9 cellular contexts compared by ENCODE assay signal in the genomic region with DNA sequence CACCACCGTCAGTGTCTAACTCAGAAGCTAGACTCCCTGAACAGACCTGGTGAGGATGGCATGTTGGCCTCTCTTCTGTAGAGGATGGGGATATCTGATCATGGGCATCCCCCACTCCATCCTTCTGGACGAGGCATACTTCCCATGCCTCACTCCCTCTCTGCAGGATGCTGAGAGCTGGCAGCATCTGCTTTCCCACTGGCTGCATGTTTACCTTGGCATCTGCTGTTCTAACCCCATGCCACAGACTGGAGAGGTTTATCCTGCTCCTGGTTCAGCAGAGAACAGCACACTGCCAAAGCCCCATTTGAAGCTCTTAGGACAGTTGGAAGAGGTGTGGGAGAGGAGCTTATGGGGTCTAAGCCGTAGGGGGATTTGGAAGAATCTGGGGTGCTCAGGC. TPM values are rescaled to one million over a fixed set of nuclear protein-coding genes. Genes with fewer than 3 reads are reported as not detected.
A peak's percentile ranks its signal among the peaks of the same experiment; 100 is the strongest.
DNase-seq lines count a peak whose midpoint lies in the region; ATAC-seq lines count a peak whose summit lies in the region.
"Had no signal": no experiment of that assay in that cellular context is flagged by ENCODE, and none has a peak within 500 bp of the region (broad histone marks: within the 10 kb centered on the region; RNA-seq: fewer than 3 reads in every experiment).

No MANE protein-coding gene starts in this region.

- intact Hi-C loops in activated CD4-positive, alpha-beta T cell treated with anti-CD3 and anti-CD28 coated beads for 36 hours (cut with DNase I, micrococcal nuclease) = no loop called here

- no peaks in the 10 kb centered on the region for H3K27me3 Mint-ChIP-seq in activated CD4-positive, alpha-beta T cell treated with anti-CD3 and anti-CD28 coated beads for 36 hours

- H3K4me3 Mint-ChIP-seq in activated CD4-positive, alpha-beta T cell treated with anti-CD3 and anti-CD28 coated beads for 36 hours = no peak overlapping the region

- POLR2A ChIA-PET in activated CD4-positive, alpha-beta T cell treated with anti-CD3 and anti-CD28 coated beads for 36 hours (lab: Charles Lee) = interaction anchor here (0.6 kb wide), 1 partner anchor 48 kb away, joined by 3 read pairs; no protein-coding TSS in a partner anchor

- no peak overlapping the region for H3K4me3 ChIP-seq in muscle layer of duodenum (ENCODE audit: low read depth in 1 of 2, low read length in 2 of 2)

- peaks cover 60 to 69% of the 10 kb centered on the region in 2 donors for H3K4me1 ChIP-seq in muscle layer of duodenum (ENCODE audit: control insufficient read depth in 1 of 2, insufficient read depth in 2 of 2, low read length in 2 of 2)

- no peaks in the 10 kb centered on the region for H3K9me3 Mint-ChIP-seq in activated CD4-positive, alpha-beta T cell treated with anti-CD3 and anti-CD28 coated beads for 36 hours (ENCODE audit: low read depth)

- peaks cover 2% of the 10 kb centered on the region for H3K36me3 Mint-ChIP-seq in activated CD4-positive, alpha-beta T cell treated with anti-CD3 and anti-CD28 coated beads for 36 hours (ENCODE audit: low read depth)

- H3K27me3 ChIP-seq in muscle layer of duodenum (ENCODE audit: low read depth, low read length) = no peaks in the 10 kb centered on the region
- H3K27me3 ChIP-seq: neutrophil had no signal

- H3K27ac ChIP-seq in caudate nucleus (ENCODE audit: low read depth, low read length) = peak overlapping the region; percentile 100
- H3K27ac ChIP-seq in muscle layer of duodenum (ENCODE audit: low read length) = peak overlapping the region; percentile 56
- H3K27ac ChIP-seq: neutrophil had no signal

- H3K36me3 ChIP-seq in muscle layer of duodenum (ENCODE audit: control insufficient read depth in 1 of 2, insufficient read depth in 2 of 2, low read length in 2 of 2) = no peaks in the 10 kb centered on the region
- H3K36me3 ChIP-seq: neutrophil had no signal

- CTCF ChIA-PET in activated CD4-positive, alpha-beta T cell treated with anti-CD3 and anti-CD28 coated beads for 36 hours (lab: Charles Lee) = interaction anchor here (0.6 to 1.5 kb wide), 3 partner anchors 9 to 64 kb away, joined by 3 to 4 read pairs (median 3); no protein-coding TSS in a partner anchor

- DNase-seq in COLO668 (lab: John Stamatoyannopoulos, UW; ENCODE audit: unreplicated experiment) (peak; percentile 16), NCI-H1694 (lab: John Stamatoyannopoulos, UW) (peak; percentile 91), caudate nucleus (lab: John Stamatoyannopoulos, UW) (peak in 1 of 61 donors; percentile 41), T-helper 1 cell (no peak), anterior cingulate cortex (lab: John Stamatoyannopoulos, UW) (no peak)
- no peak for DNase-seq in stimulated activated naive CD8-positive, alpha-beta T cell treated with anti-CD3 and anti-CD28 coated beads, Interleukin-15, Interleukin-2, amounts not matched to agents 100 U/mL and 50 U/mL, for 24 hours
- DNase-seq in activated CD4-positive, alpha-beta T cell treated with anti-CD3 and anti-CD28 coated beads for 36 hours = no peak

- no peak overlapping the region for H3K27ac Mint-ChIP-seq in activated CD4-positive, alpha-beta T cell treated with anti-CD3 and anti-CD28 coated beads for 36 hours

- no peaks in the 10 kb centered on the region for H3K9me3 ChIP-seq in muscle layer of duodenum (ENCODE audit: control insufficient read depth in 1 of 2, low read length in 2 of 2)
- H3K9me3 ChIP-seq: neutrophil had no signal

- ATAC-seq in stimulated activated naive CD8-positive, alpha-beta T cell treated with anti-CD3 and anti-CD28 coated beads, Interleukin-15, Interleukin-2, amounts not matched to agents 100 U/mL and 50 U/mL, for 24 hours = no peak
- no peak for ATAC-seq in activated CD4-positive, alpha-beta T cell treated with anti-CD3 and anti-CD28 coated beads for 36 hours

- H3K4me1 Mint-ChIP-seq in activated CD4-positive, alpha-beta T cell treated with anti-CD3 and anti-CD28 coated beads for 36 hours = peaks cover 59% of the 10 kb centered on the region

RNA-seq across cellular contexts. Expression of a gene that starts 46.0 kb away (rescaled TPM):
- 1 to 10 TPM; 4.3 to 6.9 TPM for total RNA-seq in activated CD4-positive, alpha-beta T cell treated with anti-CD3 and anti-CD28 coated beads for 36 hours

Comparison
In these comparisons a context has a peak if more than half of its experiments do, and no peak if none do; other contexts are left out.
1. DNase-seq: peak in COLO668 (single experiment) and NCI-H1694 (single experiment); none in stimulated activated naive CD8-positive, alpha-beta T cell treated with anti-CD3 and anti-CD28 coated beads, Interleukin-15, Interleukin-2, amounts not matched to agents 100 U/mL and 50 U/mL, for 24 hours (single experiment), activated CD4-positive, alpha-beta T cell treated with anti-CD3 and anti-CD28 coated beads for 36 hours (single experiment), T-helper 1 cell (0 of 5) and anterior cingulate cortex (0 of 58).